2 cellular contexts compared by ENCODE assay signal in genomic region chr16:26985100-26986065, GRCh38.
TF ChIP-seq lines count a peak whose summit lies in the region.

No MANE protein-coding gene starts in this region.

TF ChIP-seq in GM23338, 12 proteins besides CTCF, POLR2A, EP300 and RAD21:
- TF ChIP-seq ZNF462 (CRISPR knock-in tag; IDR thresholded peaks at IDR 0.05): no peak
- TF ChIP-seq NANOG (IDR thresholded peaks at IDR 0.05; ENCODE audit: borderline replicate concordance): no peak
- no peak for TF ChIP-seq ZNF331 (CRISPR knock-in tag; IDR thresholded peaks at IDR 0.05; ENCODE audit: low read depth)
- TF ChIP-seq POLR2AphosphoS5 (IDR thresholded peaks at IDR 0.05; ENCODE audit: low read depth): no peak
- no peak for TF ChIP-seq JUNB (IDR thresholded peaks at IDR 0.05; ENCODE audit: unreplicated experiment)
- TF ChIP-seq EZH2 (IDR thresholded peaks at IDR 0.05; ENCODE audit: low read depth, unreplicated experiment): no peak
- TF ChIP-seq CREB1 (CRISPR knock-in tag; IDR thresholded peaks at IDR 0.05; ENCODE audit: low read depth): no peak
- TF ChIP-seq EZH2phosphoT487 (IDR thresholded peaks at IDR 0.05; ENCODE audit: unreplicated experiment): no peak
- TF ChIP-seq, protein P1, sequence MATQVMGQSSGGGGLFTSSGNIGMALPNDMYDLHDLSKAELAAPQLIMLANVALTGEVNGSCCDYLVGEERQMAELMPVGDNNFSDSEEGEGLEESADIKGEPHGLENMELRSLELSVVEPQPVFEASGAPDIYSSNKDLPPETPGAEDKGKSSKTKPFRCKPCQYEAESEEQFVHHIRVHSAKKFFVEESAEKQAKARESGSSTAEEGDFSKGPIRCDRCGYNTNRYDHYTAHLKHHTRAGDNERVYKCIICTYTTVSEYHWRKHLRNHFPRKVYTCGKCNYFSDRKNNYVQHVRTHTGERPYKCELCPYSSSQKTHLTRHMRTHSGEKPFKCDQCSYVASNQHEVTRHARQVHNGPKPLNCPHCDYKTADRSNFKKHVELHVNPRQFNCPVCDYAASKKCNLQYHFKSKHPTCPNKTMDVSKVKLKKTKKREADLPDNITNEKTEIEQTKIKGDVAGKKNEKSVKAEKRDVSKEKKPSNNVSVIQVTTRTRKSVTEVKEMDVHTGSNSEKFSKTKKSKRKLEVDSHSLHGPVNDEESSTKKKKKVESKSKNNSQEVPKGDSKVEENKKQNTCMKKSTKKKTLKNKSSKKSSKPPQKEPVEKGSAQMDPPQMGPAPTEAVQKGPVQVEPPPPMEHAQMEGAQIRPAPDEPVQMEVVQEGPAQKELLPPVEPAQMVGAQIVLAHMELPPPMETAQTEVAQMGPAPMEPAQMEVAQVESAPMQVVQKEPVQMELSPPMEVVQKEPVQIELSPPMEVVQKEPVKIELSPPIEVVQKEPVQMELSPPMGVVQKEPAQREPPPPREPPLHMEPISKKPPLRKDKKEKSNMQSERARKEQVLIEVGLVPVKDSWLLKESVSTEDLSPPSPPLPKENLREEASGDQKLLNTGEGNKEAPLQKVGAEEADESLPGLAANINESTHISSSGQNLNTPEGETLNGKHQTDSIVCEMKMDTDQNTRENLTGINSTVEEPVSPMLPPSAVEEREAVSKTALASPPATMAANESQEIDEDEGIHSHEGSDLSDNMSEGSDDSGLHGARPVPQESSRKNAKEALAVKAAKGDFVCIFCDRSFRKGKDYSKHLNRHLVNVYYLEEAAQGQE (IDR thresholded peaks at IDR 0.05; ENCODE audit: unreplicated experiment): no peak
- TF ChIP-seq STAT1 (IDR thresholded peaks at IDR 0.05; ENCODE audit: unreplicated experiment): no peak
- TF ChIP-seq, protein P2, sequence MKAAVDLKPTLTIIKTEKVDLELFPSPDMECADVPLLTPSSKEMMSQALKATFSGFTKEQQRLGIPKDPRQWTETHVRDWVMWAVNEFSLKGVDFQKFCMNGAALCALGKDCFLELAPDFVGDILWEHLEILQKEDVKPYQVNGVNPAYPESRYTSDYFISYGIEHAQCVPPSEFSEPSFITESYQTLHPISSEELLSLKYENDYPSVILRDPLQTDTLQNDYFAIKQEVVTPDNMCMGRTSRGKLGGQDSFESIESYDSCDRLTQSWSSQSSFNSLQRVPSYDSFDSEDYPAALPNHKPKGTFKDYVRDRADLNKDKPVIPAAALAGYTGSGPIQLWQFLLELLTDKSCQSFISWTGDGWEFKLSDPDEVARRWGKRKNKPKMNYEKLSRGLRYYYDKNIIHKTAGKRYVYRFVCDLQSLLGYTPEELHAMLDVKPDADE (IDR thresholded peaks at IDR 0.05): no peak
- no peak for TF ChIP-seq ZNF114 (CRISPR knock-in tag; IDR thresholded peaks at IDR 0.05)

TF ChIP-seq in IMR-90, 13 proteins besides CTCF, POLR2A, EP300 and RAD21:
- TF ChIP-seq NFE2L2 (IDR thresholded peaks at IDR 0.05; ENCODE audit: low read depth, low read length) (no peak), CEBPB (IDR thresholded peaks at IDR 0.05; ENCODE audit: low read depth, low read length) (no peak), BHLHE40 (IDR thresholded peaks at IDR 0.05; ENCODE audit: low read depth, low read length) (no peak), MXI1 (IDR thresholded peaks at IDR 0.05; ENCODE audit: borderline replicate concordance, low read depth, low read length) (no peak), CHD1 (IDR thresholded peaks at IDR 0.05; ENCODE audit: low read depth, low read length) (no peak), FOS (IDR thresholded peaks at IDR 0.05; ENCODE audit: low read depth, low read length) (no peak), SMC3 (IDR thresholded peaks at IDR 0.05; ENCODE audit: low read depth, low read length) (no peak), MAZ (IDR thresholded peaks at IDR 0.05; ENCODE audit: borderline replicate concordance, low read depth, low read length) (no peak)
- TF ChIP-seq, protein P3, sequence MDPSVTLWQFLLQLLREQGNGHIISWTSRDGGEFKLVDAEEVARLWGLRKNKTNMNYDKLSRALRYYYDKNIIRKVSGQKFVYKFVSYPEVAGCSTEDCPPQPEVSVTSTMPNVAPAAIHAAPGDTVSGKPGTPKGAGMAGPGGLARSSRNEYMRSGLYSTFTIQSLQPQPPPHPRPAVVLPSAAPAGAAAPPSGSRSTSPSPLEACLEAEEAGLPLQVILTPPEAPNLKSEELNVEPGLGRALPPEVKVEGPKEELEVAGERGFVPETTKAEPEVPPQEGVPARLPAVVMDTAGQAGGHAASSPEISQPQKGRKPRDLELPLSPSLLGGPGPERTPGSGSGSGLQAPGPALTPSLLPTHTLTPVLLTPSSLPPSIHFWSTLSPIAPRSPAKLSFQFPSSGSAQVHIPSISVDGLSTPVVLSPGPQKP (IDR thresholded peaks at IDR 0.05; ENCODE audit: borderline replicate concordance, low read depth, low read length): no peak
